Comparison of ENCODE assay signal across 16 cellular contexts in genomic region chr18:58100154-58100553, GRCh38. TPM values are rescaled to one million over a fixed set of nuclear protein-coding genes. Genes with fewer than 3 reads are reported as not detected.
DNase-seq lines count a peak whose midpoint lies in the region; ATAC-seq and TF ChIP-seq lines count a peak whose summit lies in the region.
"Had no signal": no experiment of that assay in that cellular context is flagged by ENCODE, and none has a peak within 500 bp of the region (broad histone marks: within the 10 kb centered on the region; RNA-seq: fewer than 3 reads in every experiment).

No MANE protein-coding gene starts in this region.

- H3K9me3 Mint-ChIP-seq in memory B cell: no peaks in the 10 kb centered on the region
- H3K9me3 Mint-ChIP-seq: activated T-cell treated with anti-CD3 and anti-CD28 coated beads, Interleukin-2, amount 50 U/mL, for 4 hours; naive thymus-derived CD8-positive, alpha-beta T cell had no signal

- peaks cover 2% of the 10 kb centered on the region for H3K36me3 Mint-ChIP-seq in memory B cell
- H3K36me3 Mint-ChIP-seq: naive thymus-derived CD8-positive, alpha-beta T cell had no signal

- intact Hi-C loops in A673 (cut with micrococcal nuclease; ENCODE audit: unreplicated experiment): no loop called here

- H3K4me3 ChIP-seq in A673 (ENCODE audit: low read depth, low read length, poor library complexity, severe bottlenecking): no peak overlapping the region
- H3K4me3 ChIP-seq: right atrium auricular region, stomach had no signal

- no TSS peak for BruUV-seq in A673 (replicated peaks; lab: Mats Ljungman, UMichigan)

- H3K27ac ChIP-seq in A673 (ENCODE audit: low read depth, low read length, poor library complexity, severe bottlenecking): no peak overlapping the region
- H3K27ac ChIP-seq: foreskin keratinocyte, right atrium auricular region had no signal

- POLR2A ChIA-PET in A673 (lab: Charles Lee; ENCODE audit: low non-redundant PET): no interaction called here

- ATAC-seq in GM18520 (IDR thresholded peaks at IDR 0.05; ENCODE audit: unreplicated experiment) (peak; percentile 55), GM21576 (IDR thresholded peaks at IDR 0.05; ENCODE audit: unreplicated experiment) (peak; percentile 46), memory B cell (ENCODE audit: low read depth) (peak; percentile 77), GM21515 (IDR thresholded peaks at IDR 0.05; ENCODE audit: unreplicated experiment) (no peak), GM21786 (IDR thresholded peaks at IDR 0.05; ENCODE audit: unreplicated experiment) (no peak)
- ATAC-seq: activated T-cell treated with anti-CD3 and anti-CD28 coated beads, Interleukin-2, amount 50 U/mL, for 4 hours; foreskin keratinocyte; naive thymus-derived CD8-positive, alpha-beta T cell had no signal

- H3K9me3 ChIP-seq in A673 (ENCODE audit: low read depth, low read length, poor library complexity, severe bottlenecking): no peaks in the 10 kb centered on the region
- H3K9me3 ChIP-seq: right atrium auricular region, stomach had no signal

- no peaks in the 10 kb centered on the region for H3K27me3 ChIP-seq in A673 (replicated peaks; ENCODE audit: insufficient read depth, low read depth, low read length, poor library complexity)
- H3K27me3 ChIP-seq: foreskin keratinocyte, right atrium auricular region, stomach had no signal

- H3K4me1 Mint-ChIP-seq in memory B cell: peaks cover 28% of the 10 kb centered on the region

- DNase-seq in NCI-H1436 (lab: John Stamatoyannopoulos, UW) (peak; percentile 45), memory B cell (ENCODE audit: low spot score in 2 of 2) (peak in 1 of 2 donors; percentile 9), A673 (ENCODE audit: low spot score) (no peak), GDM1 (lab: John Stamatoyannopoulos, UW) (no peak)
- DNase-seq: activated T-cell treated with anti-CD3 and anti-CD28 coated beads, Interleukin-2, amount 50 U/mL, for 4 hours; effector memory CD4-positive, alpha-beta T cell; foreskin keratinocyte; islet precursor cell; naive thymus-derived CD8-positive, alpha-beta T cell; OCI-M1; stomach had no signal

- no peaks in the 10 kb centered on the region for H3K36me3 ChIP-seq in A673 (ENCODE audit: insufficient read depth, low read length, poor library complexity, severe bottlenecking)
- H3K36me3 ChIP-seq: right atrium auricular region, stomach had no signal

- TF ChIP-seq CTCF in A673 (conservative IDR thresholded peaks at IDR 0.05; ENCODE audit: low read depth, low read length): no peak

- H3K27me3 Mint-ChIP-seq in memory B cell: no peaks in the 10 kb centered on the region

- H3K4me1 ChIP-seq in A673 (ENCODE audit: insufficient read depth, low read length, poor library complexity, severe bottlenecking): no peaks in the 10 kb centered on the region
- H3K4me1 ChIP-seq: foreskin keratinocyte had no signal

- H3K27ac Mint-ChIP-seq in memory B cell: no peak overlapping the region
- H3K27ac Mint-ChIP-seq: naive thymus-derived CD8-positive, alpha-beta T cell had no signal

- no peak overlapping the region for H3K4me3 Mint-ChIP-seq in memory B cell
- H3K4me3 Mint-ChIP-seq: activated T-cell treated with anti-CD3 and anti-CD28 coated beads, Interleukin-2, amount 50 U/mL, for 4 hours; naive thymus-derived CD8-positive, alpha-beta T cell had no signal

- CTCF ChIA-PET in A673 (lab: Charles Lee): no interaction called here

RNA-seq across cellular contexts. Expression of gene NEDD4L, which starts 56.1 kb away (rescaled TPM):
- 15.3 and 23.8 TPM in 2 replicates for total RNA-seq in A673 (2021)

Comparison
In these comparisons a context has a peak if more than half of its experiments do, and no peak if none do; other contexts are left out.
1. ATAC-seq: peak in GM18520 (single experiment), GM21576 (single experiment) and memory B cell (single experiment); none in GM21515 (single experiment) and GM21786 (single experiment).